Comparison of ENCODE assay signal across 1 cellular context in the genomic region with DNA sequence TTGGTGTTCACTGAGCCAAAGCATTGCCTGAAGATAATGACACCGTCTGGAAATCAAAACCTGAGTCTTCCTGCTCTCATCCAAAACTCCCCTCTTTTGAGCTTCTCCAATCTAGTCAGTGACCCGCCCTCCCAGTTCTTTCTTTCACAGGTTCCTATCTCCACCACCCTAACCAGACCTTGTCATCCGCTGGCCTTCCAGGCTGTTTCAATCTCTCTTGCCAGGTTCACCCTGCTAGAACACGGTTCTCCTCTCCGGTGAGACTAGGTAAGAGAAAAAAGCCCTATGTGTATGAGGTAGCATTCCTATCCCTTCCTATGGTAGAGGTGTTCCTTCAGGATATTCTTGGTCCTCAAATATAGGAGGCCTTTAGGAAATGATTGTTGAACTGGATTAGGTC.
TF ChIP-seq lines count a peak whose summit lies in the region.

No MANE protein-coding gene starts in this region.

TF ChIP-seq in H1, 55 proteins besides CTCF, POLR2A, EP300 and RAD21:
- TF ChIP-seq CHD1 (IDR thresholded peaks at IDR 0.05; ENCODE audit: low read depth, low read length) = no peak
- TF ChIP-seq, protein P1, sequence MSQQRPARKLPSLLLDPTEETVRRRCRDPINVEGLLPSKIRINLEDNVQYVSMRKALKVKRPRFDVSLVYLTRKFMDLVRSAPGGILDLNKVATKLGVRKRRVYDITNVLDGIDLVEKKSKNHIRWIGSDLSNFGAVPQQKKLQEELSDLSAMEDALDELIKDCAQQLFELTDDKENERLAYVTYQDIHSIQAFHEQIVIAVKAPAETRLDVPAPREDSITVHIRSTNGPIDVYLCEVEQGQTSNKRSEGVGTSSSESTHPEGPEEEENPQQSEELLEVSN (IDR thresholded peaks at IDR 0.05) = no peak
- TF ChIP-seq RXRA (IDR thresholded peaks at IDR 0.05; ENCODE audit: insufficient read depth, low read depth, low read length) = no peak
- TF ChIP-seq SP4 (IDR thresholded peaks at IDR 0.05; ENCODE audit: low read length) = no peak
- TF ChIP-seq TAF1 (IDR thresholded peaks at IDR 0.05; ENCODE audit: low read depth, low read length) = no peak
